Comparison of ENCODE assay signal across 20 cellular contexts in genomic region chr10:44389556-44389955, GRCh38. TPM values are rescaled to one million over a fixed set of nuclear protein-coding genes. Genes with fewer than 3 reads are reported as not detected.
"Had no signal": no experiment of that assay in that cellular context is flagged by ENCODE, and none has a peak within 500 bp of the region (broad histone marks: within the 10 kb centered on the region; RNA-seq: fewer than 3 reads in every experiment).

No MANE protein-coding gene starts in this region.

- H3K4me3 ChIP-seq: MG63, SJSA1, SK-N-MC had no signal

- DNase-seq: Karpas-422, KG1, MG63, NCI-H1092, NCI-H1105 treated with DMSO at 0.1 percent for 48 hours, NCI-H1417 treated with DMSO at 0.1 percent for 48 hours, NCI-H146, NCI-H1694 treated with DMSO at 0.1 percent for 48 hours, NCI-H2081 treated with DMSO at 0.1 percent for 48 hours, NCI-H2171, NCI-H226, NCI-H510A, NCI-H524 treated with DMSO at 0.1 percent for 48 hours, NCI-H69, NCI-H774, SIG-M5 had no signal

- H3K36me3 ChIP-seq: MG63, SJSA1 had no signal

- H3K27ac ChIP-seq: RWPE1, SJSA1, SK-N-MC had no signal

- H3K27me3 ChIP-seq: MG63 had no signal

- H3K9me3 ChIP-seq: MG63, SJSA1 had no signal

RNA-seq across cellular contexts. Expression of gene CXCL12, which starts 4.7 kb away (rescaled TPM):
- total RNA-seq: HT-29, SJSA1 had no signal
